Comparison of ENCODE assay signal across 26 cellular contexts in the genomic region with DNA sequence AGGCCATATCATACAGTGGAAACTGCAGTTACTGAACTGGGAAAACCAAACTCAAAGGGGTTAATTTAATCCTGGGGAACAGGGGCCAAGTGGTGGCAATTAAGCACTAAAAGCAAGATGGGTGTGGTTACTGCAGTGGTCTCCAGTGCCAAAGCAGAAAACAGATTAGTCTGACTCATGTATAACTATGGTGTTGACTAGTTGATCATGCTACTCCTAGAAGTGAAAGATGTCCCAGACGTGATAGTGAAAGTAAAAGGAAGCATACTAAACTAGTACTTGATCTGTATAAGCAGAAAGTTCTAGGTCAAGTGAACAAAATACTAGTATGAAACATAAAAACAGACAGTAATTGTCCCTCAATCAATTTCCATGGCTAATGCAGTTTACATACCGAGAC.
DNase-seq lines count a peak whose midpoint lies in the region; ATAC-seq, FAIRE-seq and TF ChIP-seq lines count a peak whose summit lies in the region.
"Had no signal": no experiment of that assay in that cellular context is flagged by ENCODE, and none has a peak within 500 bp of the region (broad histone marks: within the 10 kb centered on the region; RNA-seq: fewer than 3 reads in every experiment).

No MANE protein-coding gene starts in this region.

- DNase-seq in H54 (ENCODE audit: insufficient read length, low spot score), result no peak
- DNase-seq in Karpas-422, result no peak
- DNase-seq in OCI-M1 (lab: John Stamatoyannopoulos, UW), result peak; percentile 42
- peak; percentile 6 for DNase-seq in myocyte (ENCODE audit: low read depth)
- no peak for DNase-seq in small intestine
- no peak for DNase-seq in activated naive CD4-positive, alpha-beta T cell (lab: John Stamatoyannopoulos, UW)
- DNase-seq: ACHN; Caco-2; CD4-positive, alpha-beta memory T cell; DMS 273 treated with DMSO at 0.1 percent for 48 hours; DMS79 treated with DMSO at 0.1 percent for 48 hours; MG63; NCI-H1092; NCI-H1436; NCI-H187 treated with DMSO at 0.1 percent for 48 hours; NCI-H2107; NCI-H446 treated with DMSO at 0.1 percent for 48 hours; NCI-H526 treated with DMSO at 0.1 percent for 48 hours; PC-3; Right ventricle myocardium superior; SW 1271; T-helper 17 cell had no signal

- H3K27ac ChIP-seq in Karpas-422 (ENCODE audit: low read length) (no peak overlapping the region), small intestine (ENCODE audit: low read depth in 1 of 2, low read length in 1 of 2) (no peak overlapping the region)
- H3K27ac ChIP-seq: BLaER1 had no signal

- no peak overlapping the region for H3K9ac ChIP-seq in Karpas-422 (ENCODE audit: low read length)
- H3K9ac ChIP-seq: BLaER1 had no signal

- TF ChIP-seq POLR2A in H54 (IDR thresholded peaks at IDR 0.05; ENCODE audit: low read depth, low read length), result no peak

- no peaks in the 10 kb centered on the region for H4K20me1 ChIP-seq in Karpas-422 (ENCODE audit: insufficient read depth, low read depth, low read length)
- H4K20me1 ChIP-seq: BLaER1 had no signal

- H3K36me3 ChIP-seq in Karpas-422 (ENCODE audit: insufficient read depth, low read length), result no peaks in the 10 kb centered on the region
- H3K36me3 ChIP-seq in small intestine (ENCODE audit: control insufficient read depth in 2 of 2, insufficient read depth in 2 of 2, low read length in 2 of 2), result no peaks in the 10 kb centered on the region
- H3K36me3 ChIP-seq: BLaER1, MG63 had no signal

- no peaks in the 10 kb centered on the region for H3K79me2 ChIP-seq in Karpas-422 (ENCODE audit: low read length)

- peak overlapping the region; percentile 72 for H2AFZ ChIP-seq in Karpas-422 (ENCODE audit: low read length)

- WGBS in small intestine, 3 donors, result 46 to 68% (median 55%) methylated on average over 2 of the region's 2 CpGs

- H3K4me3 ChIP-seq in Karpas-422 (ENCODE audit: low read length) (no peak overlapping the region), small intestine (ENCODE audit: low read depth in 1 of 2, low read length in 2 of 2) (no peak overlapping the region)
- H3K4me3 ChIP-seq: BLaER1, MG63 had no signal

- H3K27me3 ChIP-seq in Karpas-422 (ENCODE audit: low read length) (no peaks in the 10 kb centered on the region), small intestine (ENCODE audit: control insufficient read depth in 2 of 2, insufficient read depth in 2 of 2, low read length in 2 of 2) (no peaks in the 10 kb centered on the region)
- H3K27me3 ChIP-seq: BLaER1, MG63 had no signal

- H3K4me1 ChIP-seq in Karpas-422 (ENCODE audit: low read length), result no peaks in the 10 kb centered on the region
- no peaks in the 10 kb centered on the region for H3K4me1 ChIP-seq in small intestine (ENCODE audit: control insufficient read depth in 2 of 2, insufficient read depth in 1 of 2, low read depth in 1 of 2, low read length in 1 of 2)
- H3K4me1 ChIP-seq: BLaER1, Caco-2 had no signal

- FAIRE-seq in H54 (lab: Jason Lieb, UNC) (peak; percentile 96), small intestine (lab: Jason Lieb, UNC) (no peak)
- FAIRE-seq: GM19239, H1 had no signal

- no peaks in the 10 kb centered on the region for H3K9me2 ChIP-seq in Karpas-422 (replicated peaks; ENCODE audit: insufficient read depth, low read length)

- no peak for ATAC-seq in GM21526 (IDR thresholded peaks at IDR 0.05; ENCODE audit: low FRiP score, unreplicated experiment)
- ATAC-seq: PC-3, T-helper 17 cell had no signal

- H3K4me2 ChIP-seq in Karpas-422 (ENCODE audit: low read depth, low read length, poor library complexity, severe bottlenecking), result no peak overlapping the region
- H3K4me2 ChIP-seq: BLaER1 had no signal

- H3K9me3 ChIP-seq in Karpas-422 (ENCODE audit: low read length) (no peaks in the 10 kb centered on the region), small intestine (ENCODE audit: control insufficient read depth, low read depth) (no peaks in the 10 kb centered on the region)
- H3K9me3 ChIP-seq: BLaER1, Caco-2, MG63 had no signal

Comparison
In these comparisons a context has a peak if more than half of its experiments do, and no peak if none do; other contexts are left out.
1. DNase-seq: peak in OCI-M1 (single experiment) and myocyte (single experiment); none in H54 (single experiment), Karpas-422 (single experiment), small intestine (single experiment) and activated naive CD4-positive, alpha-beta T cell (0 of 4).